Comparison of ENCODE assay signal across 20 cellular contexts in genomic region chr16:82955836-82956348, GRCh38.
"Had no signal": no experiment of that assay in that cellular context is flagged by ENCODE, and none has a peak within 500 bp of the region (broad histone marks: within the 10 kb centered on the region; RNA-seq: fewer than 3 reads in every experiment).

No MANE protein-coding gene starts in this region.

- H3K4me2 ChIP-seq: hepatocyte had no signal

- H3K36me3 ChIP-seq: ovary, right atrium auricular region, sigmoid colon, stomach, thoracic aorta, transverse colon had no signal

- H3K4me1 ChIP-seq: foreskin keratinocyte, right atrium auricular region, stomach, transverse colon had no signal

- H3K27me3 ChIP-seq: foreskin keratinocyte, hepatocyte, ovary, right atrium auricular region, sigmoid colon, stomach, transverse colon had no signal

- H3K36me3 Mint-ChIP-seq: naive thymus-derived CD8-positive, alpha-beta T cell had no signal

- ATAC-seq: foreskin keratinocyte; naive thymus-derived CD8-positive, alpha-beta T cell had no signal

- H3K27ac Mint-ChIP-seq: dendritic cell treated with granulocyte-macrophage colony-stimulating factor and Interleukin-4, amounts not matched to agents 40 ng/mL and 50 ng/mL, for 4 days; naive thymus-derived CD8-positive, alpha-beta T cell had no signal

- DNase-seq: erythroblast; foreskin keratinocyte; head of caudate nucleus; kidney glomerular epithelial cell; mammary epithelial cell; naive thymus-derived CD8-positive, alpha-beta T cell; ovary; sigmoid colon; stimulated activated CD4-positive, alpha-beta T cell treated with anti-CD3 and anti-CD28 coated beads, Interleukin-2, amount 100 ng/mL, for 24 hours; stimulated activated CD4-positive, alpha-beta T cell treated with anti-CD3 and anti-CD28 coated beads, Interleukin-4, amount 100 ng/mL, for 4 hours; stimulated activated naive CD4-positive, alpha-beta T cell; stomach; substantia nigra; transverse colon had no signal

- H3K27me3 Mint-ChIP-seq: dendritic cell treated with granulocyte-macrophage colony-stimulating factor and Interleukin-4, amounts not matched to agents 40 ng/mL and 50 ng/mL, for 4 days had no signal

- H3K4me1 Mint-ChIP-seq: neural crest cell had no signal

- H2AFZ ChIP-seq: hepatocyte had no signal

- H3K79me2 ChIP-seq: hepatocyte had no signal

- H3K4me3 Mint-ChIP-seq: dendritic cell treated with granulocyte-macrophage colony-stimulating factor and Interleukin-4, amounts not matched to agents 40 ng/mL and 50 ng/mL, for 4 days; naive thymus-derived CD8-positive, alpha-beta T cell; neural crest cell had no signal

- H3K9me3 Mint-ChIP-seq: dendritic cell treated with granulocyte-macrophage colony-stimulating factor and Interleukin-4, amounts not matched to agents 40 ng/mL and 50 ng/mL, for 4 days; neural crest cell had no signal

- H3K4me3 ChIP-seq: hepatocyte, ovary, right atrium auricular region, sigmoid colon, skin epidermis, stomach, thoracic aorta, transverse colon had no signal

- H3K9me3 ChIP-seq: ovary, right atrium auricular region, sigmoid colon, stomach, thoracic aorta, transverse colon had no signal

- H3K27ac ChIP-seq: foreskin keratinocyte, hepatocyte, ovary, right atrium auricular region, sigmoid colon, skin epidermis, stomach, thoracic aorta, transverse colon had no signal
